ENCODE assay signal across 6 cellular contexts in the genomic region with DNA sequence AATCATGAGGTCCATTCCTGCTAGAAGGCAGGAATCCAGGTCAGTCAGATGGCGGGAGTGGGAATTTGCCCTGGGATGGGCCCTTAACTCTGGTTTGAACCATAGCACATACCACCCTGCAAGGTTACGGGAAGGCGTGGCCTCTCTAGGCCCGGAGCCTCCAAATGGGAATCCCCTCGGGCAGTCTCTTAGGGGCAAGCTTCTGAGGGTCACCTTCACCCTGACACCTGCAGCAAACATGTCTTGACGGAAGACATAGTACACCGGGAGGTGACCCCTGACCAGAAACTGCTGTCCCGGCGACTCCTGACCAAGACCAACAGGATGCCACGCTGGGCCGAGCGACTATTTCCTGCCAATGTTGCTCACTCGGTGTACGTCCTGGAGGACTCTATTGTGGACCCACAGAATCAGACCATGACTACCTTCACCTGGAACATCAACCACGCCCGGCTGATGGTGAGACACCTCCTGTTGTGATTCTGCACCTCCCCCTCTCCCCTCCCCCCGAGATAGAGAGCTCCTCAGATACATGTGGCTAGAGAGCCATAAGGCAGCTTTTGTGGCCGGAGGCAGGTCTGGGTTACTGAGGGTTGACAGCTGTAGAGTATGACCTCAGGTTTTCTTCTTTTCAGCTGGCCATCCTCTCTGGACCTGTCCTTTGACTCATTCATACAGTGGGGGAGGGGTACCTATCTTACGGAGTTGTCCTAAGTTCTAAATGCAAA. TPM values are rescaled to one million over a fixed set of nuclear protein-coding genes. Genes with fewer than 3 reads are reported as not detected.
DNase-seq lines count a peak whose midpoint lies in the region; ATAC-seq and TF ChIP-seq lines count a peak whose summit lies in the region.

No MANE protein-coding gene starts in this region.

- 17 to 20% methylated on average over 14 to 19 of the region's 19 CpGs for WGBS in esophagus, 2 donors

- peak overlapping the region; percentile 88 to 99 for H3K27ac ChIP-seq in esophagus (ENCODE audit: low read depth in 2 of 2, low read length in 1 of 2)
- H3K27ac ChIP-seq in subcutaneous abdominal adipose tissue (ENCODE audit: low read depth, low read length) = peak overlapping the region; percentile 90

- peak overlapping the region; percentile 84 to 95 (median 88) for H3K9ac ChIP-seq in subcutaneous abdominal adipose tissue (ENCODE audit: low read length in 5 of 5)

- peaks cover 0 to 11% of the 10 kb centered on the region in 2 donors for H3K36me3 ChIP-seq in esophagus (ENCODE audit: control insufficient read depth in 2 of 2, insufficient read depth in 2 of 2, low read length in 1 of 2)
- peaks cover 0 to 31% (median 29%) of the 10 kb centered on the region in 5 donors for H3K36me3 ChIP-seq in subcutaneous abdominal adipose tissue (ENCODE audit: control insufficient read depth in 5 of 5, insufficient read depth in 5 of 5, low read length in 5 of 5)

- H3K4me3 ChIP-seq in AG09309 (ENCODE audit: control insufficient read depth, low read depth, low read length) = peak overlapping the region; percentile 83
- H3K4me3 ChIP-seq in esophagus (ENCODE audit: low read depth in 1 of 2, low read length in 2 of 2) = peak overlapping the region; percentile 90 to 94
- peak overlapping the region; percentile 67 to 99 (median 89) for H3K4me3 ChIP-seq in subcutaneous abdominal adipose tissue (ENCODE audit: low read depth in 1 of 5, low read length in 5 of 5)

- no peak for TF ChIP-seq CTCF in AG09309 (IDR thresholded peaks at IDR 0.05; ENCODE audit: control insufficient read depth, insufficient read depth, low read depth, low read length, missing control alignments)

- H3K4me1 ChIP-seq in esophagus (ENCODE audit: control insufficient read depth in 2 of 2, insufficient read depth in 2 of 2, low read length in 1 of 2) (peaks cover 5 to 15% of the 10 kb centered on the region in 2 donors), subcutaneous abdominal adipose tissue (ENCODE audit: control insufficient read depth in 5 of 5, insufficient read depth in 5 of 5, low read length in 5 of 5) (peaks cover 12 to 81% (median 60%) of the 10 kb centered on the region in 5 donors)

- ATAC-seq in HG02571 (IDR thresholded peaks at IDR 0.05; ENCODE audit: unreplicated experiment) = no peak

- H3K9me3 ChIP-seq in esophagus (ENCODE audit: control insufficient read depth in 2 of 2, insufficient read depth in 1 of 2, low read depth in 1 of 2, low read length in 1 of 2) = no peaks in the 10 kb centered on the region
- no peaks in the 10 kb centered on the region for H3K9me3 ChIP-seq in subcutaneous abdominal adipose tissue (ENCODE audit: control insufficient read depth in 5 of 5, low read length in 5 of 5)

- no peak for DNase-seq in AG09309 (ENCODE audit: low read depth)
- peak; percentile 47 for DNase-seq in NAMALWA (ENCODE audit: low spot score)
- DNase-seq in hypothalamus (lab: John Stamatoyannopoulos, UW) = no peak

- no peaks in the 10 kb centered on the region for H3K27me3 ChIP-seq in esophagus (ENCODE audit: control insufficient read depth in 1 of 2, insufficient read depth in 2 of 2, low read length in 2 of 2)
- H3K27me3 ChIP-seq in subcutaneous abdominal adipose tissue (ENCODE audit: control insufficient read depth in 5 of 5, insufficient read depth in 4 of 5, low read length in 5 of 5) = no peaks in the 10 kb centered on the region

RNA-seq across cellular contexts. Expression of gene PRELID1, which starts 1.0 kb away (rescaled TPM):
- 100 to 1,000 TPM; 120 to 135 TPM for polyA plus RNA-seq in esophagus

RNA-seq across cellular contexts. Expression of gene RAB24, which starts 1.0 kb away (rescaled TPM):
- polyA plus RNA-seq in esophagus = 10 to 100 TPM; 60.0 to 80.2 TPM

RNA-seq across cellular contexts. Expression of gene MXD3, which starts 7.1 kb away (rescaled TPM):
- 10 to 100 TPM; 14.4 to 32.3 TPM for polyA plus RNA-seq in esophagus

RNA-seq across cellular contexts. Expression of gene LMAN2, which starts 46.9 kb away (rescaled TPM):
- polyA plus RNA-seq in esophagus = 100 to 1,000 TPM in 1 of 2 donors, 10 to 100 TPM in 1; 84.0 to 190 TPM

RNA-seq across cellular contexts. Expression of gene RGS14, which starts 53.2 kb away (rescaled TPM):
- polyA plus RNA-seq in esophagus = 10 to 100 TPM; 49.7 to 74.5 TPM
